ENCODE assay signal across 23 cellular contexts in genomic region chr2:160167089-160167488, GRCh38. TPM values are rescaled to one million over a fixed set of nuclear protein-coding genes. Genes with fewer than 3 reads are reported as not detected.
"Had no signal": no experiment of that assay in that cellular context is flagged by ENCODE, and none has a peak within 500 bp of the region (broad histone marks: within the 10 kb centered on the region; RNA-seq: fewer than 3 reads in every experiment).

No MANE protein-coding gene starts in this region.

- DNase-seq: activated CD4-positive, alpha-beta memory T cell treated with anti-CD3 and anti-CD28 coated beads for 36 hours; activated CD4-positive, alpha-beta T cell treated with anti-CD3 and anti-CD28 coated beads for 48 hours; activated CD4-positive, CD25-positive, alpha-beta regulatory T cell treated with anti-CD3 and anti-CD28 coated beads, Interleukin-2, amount 50 U/mL, for 72 hours; activated CD8-positive, alpha-beta memory T cell treated with anti-CD3 and anti-CD28 coated beads for 24 hours; activated effector memory CD4-positive, alpha-beta T cell treated with anti-CD3 and anti-CD28 coated beads, Interleukin-2, amount 50 U/mL, for 16 hours; activated naive CD4-positive, alpha-beta T cell treated with anti-CD3 and anti-CD28 coated beads for 36 hours; activated T-cell treated with anti-CD3 and anti-CD28 coated beads, Interleukin-2, amount 50 U/mL, for 4 hours; amygdala; MG63; NCI-H1105; NCI-H1436; NCI-H1694 treated with DMSO at 0.1 percent for 48 hours; NCI-H2029 treated with DMSO at 0.1 percent for 48 hours; NCI-H510A treated with DMSO at 0.1 percent for 48 hours; NCI-H69; NK-92 treated with Interleukin-12 subunit alpha and Interleukin-12 subunit beta, amount 100 ng/mL, for 24 hours; OCI-M1; Peyer's patch; Right ventricle myocardium superior; SJCRH30 had no signal

- FAIRE-seq: astrocyte had no signal

- H3K4me1 ChIP-seq: SJCRH30 had no signal

- ATAC-seq: activated T-cell treated with anti-CD3 and anti-CD28 coated beads, Interleukin-2, amount 50 U/mL, for 4 hours; WTC11 had no signal

- H3K9me3 ChIP-seq: MG63, Peyer's patch, SJCRH30 had no signal

- H3K36me3 ChIP-seq: MG63, Peyer's patch, SJCRH30 had no signal

- H3K4me3 ChIP-seq: MG63, Peyer's patch, SJCRH30 had no signal

- H3K27me3 ChIP-seq: MG63, Peyer's patch, SJCRH30 had no signal

- H3K27ac ChIP-seq: Peyer's patch, RWPE1, SJCRH30 had no signal

RNA-seq across cellular contexts. Expression of gene ITGB6, which starts 33.0 kb away (rescaled TPM):
- total RNA-seq: activated CD4-positive, alpha-beta memory T cell treated with anti-CD3 and anti-CD28 coated beads for 36 hours; activated naive CD4-positive, alpha-beta T cell treated with anti-CD3 and anti-CD28 coated beads for 36 hours; activated T-cell treated with anti-CD3 and anti-CD28 coated beads, Interleukin-2, amount 50 U/mL, for 4 hours; WTC11 had no signal
